Comparison of ENCODE assay signal across 19 cellular contexts in the genomic region with DNA sequence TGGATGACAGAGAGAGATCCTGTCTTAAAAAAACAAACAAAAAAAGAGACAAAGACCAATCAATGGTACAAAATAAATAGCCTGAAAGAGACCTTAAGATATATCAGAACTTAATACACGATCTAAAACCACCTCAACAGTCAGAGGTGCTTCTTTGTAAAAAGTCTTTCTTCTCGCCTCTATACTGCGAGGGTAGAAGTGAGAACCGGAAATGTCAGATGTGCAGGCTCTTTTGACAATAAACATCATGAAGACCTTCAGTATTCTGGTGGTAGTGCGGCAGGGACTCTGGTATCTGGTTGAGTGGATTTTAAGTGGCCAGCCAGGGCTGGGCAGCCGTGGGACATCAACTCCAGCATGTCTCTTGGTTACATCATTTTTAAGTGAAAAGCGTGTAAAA. TPM values are rescaled to one million over a fixed set of nuclear protein-coding genes. Genes with fewer than 3 reads are reported as not detected.
DNase-seq lines count a peak whose midpoint lies in the region; ATAC-seq, FAIRE-seq and TF ChIP-seq lines count a peak whose summit lies in the region.
"Had no signal": no experiment of that assay in that cellular context is flagged by ENCODE, and none has a peak within 500 bp of the region (broad histone marks: within the 10 kb centered on the region; RNA-seq: fewer than 3 reads in every experiment).

No MANE protein-coding gene starts in this region.

- TF ChIP-seq EP300 in HepG2 (IDR thresholded peaks at IDR 0.05; ENCODE audit: low read depth in 2 of 2, low read length in 2 of 2), result no peak
- TF ChIP-seq EP300 in HepG2 (CRISPR knock-in tag; IDR thresholded peaks at IDR 0.05; ENCODE audit: borderline replicate concordance), result no peak
- TF ChIP-seq EP300 in sigmoid colon (IDR thresholded peaks at IDR 0.05), result no peak

- H3K27ac ChIP-seq in OCI-LY3 (ENCODE audit: low read length) (peak overlapping the region; percentile 15), HepG2 (ENCODE audit: extremely low read length, insufficient read depth, low read length) (no peak overlapping the region), sigmoid colon (no peak overlapping the region)

- TF ChIP-seq CTCF in OCI-LY3 (IDR thresholded peaks at IDR 0.05; ENCODE audit: low read depth, low read length) (no peak), HepG2 (CRISPR knock-in tag; IDR thresholded peaks at IDR 0.05) (no peak), sigmoid colon (IDR thresholded peaks at IDR 0.05) (no peak)

- no peak overlapping the region; the same call in 1 of the 2 replicates for H3K4me3 ChIP-seq in OCI-LY3 (ENCODE audit: low read length)
- no peak overlapping the region for H3K4me3 ChIP-seq in HepG2 (replicated peaks in 1 of 3; ENCODE audit: insufficient read depth in 1 of 3, low read depth in 2 of 3, low read length in 3 of 3)
- no peak overlapping the region for H3K4me3 ChIP-seq in sigmoid colon

- peaks cover 2 to 9% of the 10 kb centered on the region in 2 donors for H3K36me3 Mint-ChIP-seq in activated T-cell treated with anti-CD3 and anti-CD28 coated beads, Interleukin-2, amount 50 U/mL, for 72 hours (ENCODE audit: insufficient read depth in 2 of 2)
- H3K36me3 Mint-ChIP-seq in effector memory CD8-positive, alpha-beta T cell (ENCODE audit: insufficient read depth), result peaks cover 31% of the 10 kb centered on the region
- H3K36me3 Mint-ChIP-seq in stimulated activated effector memory CD8-positive, alpha-beta T cell treated with anti-CD3 and anti-CD28 coated beads, Interleukin-12 subunit alpha, Interleukin-12 subunit beta, amount 100 ng/mL, for 72 hours, result peaks cover 67% of the 10 kb centered on the region

- no peak for FAIRE-seq in HepG2 (lab: Jason Lieb, UNC)
- FAIRE-seq: A204.1 had no signal

- in situ Hi-C loops in HepG2 (cut with HindIII; ENCODE audit: extremely low pct_ligation_motif_present, low pct_unique_long_range_greater_than_20kb), result no loop called here

- WGBS in HepG2 (ENCODE audit: low lambda C conversion rate), result 95% methylated on average over 7 of the region's 7 CpGs
- WGBS in sigmoid colon, 2 donors, result 94 to 95% methylated on average over 7 of the region's 7 CpGs

- no peak overlapping the region for H2AFZ ChIP-seq in OCI-LY3 (ENCODE audit: low read depth, low read length)
- no peak overlapping the region for H2AFZ ChIP-seq in HepG2 (ENCODE audit: low read length)

- peaks cover 64% of the 10 kb centered on the region for H3K4me1 ChIP-seq in OCI-LY3 (ENCODE audit: low read length)
- no peaks in the 10 kb centered on the region for H3K4me1 ChIP-seq in HepG2 (ENCODE audit: insufficient read depth, low read length)
- peaks cover 0 to 4% (median under 1%) of the 10 kb centered on the region in 4 donors for H3K4me1 ChIP-seq in sigmoid colon

- no peak for TF ChIP-seq RAD21 in HepG2 (CRISPR knock-in tag; IDR thresholded peaks at IDR 0.05)

- peak overlapping the region; percentile 13; the same call in 1 of the 2 replicates for H3K9ac ChIP-seq in OCI-LY3 (ENCODE audit: low read length)
- no peak overlapping the region for H3K9ac ChIP-seq in HepG2 (ENCODE audit: insufficient read depth, low read depth, low read length)

- no peaks in the 10 kb centered on the region for H3K27me3 Mint-ChIP-seq in activated T-cell treated with anti-CD3 and anti-CD28 coated beads, Interleukin-2, amount 50 U/mL, for 72 hours (ENCODE audit: low read depth)
- H3K27me3 Mint-ChIP-seq in effector memory CD8-positive, alpha-beta T cell, result no peaks in the 10 kb centered on the region

- H3K4me2 ChIP-seq in OCI-LY3 (ENCODE audit: low read length) (peak overlapping the region; percentile 69), HepG2 (ENCODE audit: low read depth, low read length) (no peak overlapping the region)

- no peaks in the 10 kb centered on the region for H3K9me3 Mint-ChIP-seq in activated T-cell treated with anti-CD3 and anti-CD28 coated beads, Interleukin-2, amount 50 U/mL, for 72 hours
- no peaks in the 10 kb centered on the region for H3K9me3 Mint-ChIP-seq in effector memory CD8-positive, alpha-beta T cell
- no peaks in the 10 kb centered on the region for H3K9me3 Mint-ChIP-seq in stimulated activated effector memory CD8-positive, alpha-beta T cell treated with anti-CD3 and anti-CD28 coated beads, Interleukin-12 subunit alpha, Interleukin-12 subunit beta, amount 100 ng/mL, for 72 hours

- CTCF ChIA-PET in HepG2 (lab: Yijun Ruan, JAX; ENCODE audit: low intra/inter-chr PET ratio, low total read pairs), result no interaction called here

- no peaks in the 10 kb centered on the region for H3K4me1 Mint-ChIP-seq in activated T-cell treated with anti-CD3 and anti-CD28 coated beads, Interleukin-2, amount 50 U/mL, for 72 hours (ENCODE audit: low read depth)
- H3K4me1 Mint-ChIP-seq in effector memory CD8-positive, alpha-beta T cell (ENCODE audit: low read depth in 2 of 2), result peaks cover 2 to 9% of the 10 kb centered on the region in 2 donors
- peaks cover 7% of the 10 kb centered on the region for H3K4me1 Mint-ChIP-seq in stimulated activated effector memory CD8-positive, alpha-beta T cell treated with anti-CD3 and anti-CD28 coated beads, Interleukin-12 subunit alpha, Interleukin-12 subunit beta, amount 100 ng/mL, for 72 hours

- no peaks in the 10 kb centered on the region for H4K20me1 ChIP-seq in OCI-LY3 (ENCODE audit: insufficient read depth, low read length)
- H4K20me1 ChIP-seq in HepG2 (ENCODE audit: insufficient read depth, low read length), result no peaks in the 10 kb centered on the region

- H3K9me3 ChIP-seq in OCI-LY3 (ENCODE audit: insufficient read depth, low read length), result no peaks in the 10 kb centered on the region
- H3K9me3 ChIP-seq in HepG2 (ENCODE audit: low read length), result no peaks in the 10 kb centered on the region
- H3K9me3 ChIP-seq in sigmoid colon, result no peaks in the 10 kb centered on the region
- H3K9me3 ChIP-seq: Caco-2 had no signal

- H3K36me3 ChIP-seq in OCI-LY3 (replicated peaks; ENCODE audit: low read depth, low read length) (peaks cover 43% of the 10 kb centered on the region), HepG2 (replicated peaks in 1 of 2; ENCODE audit: control insufficient read depth in 1 of 2, insufficient read depth in 2 of 2, low read length in 2 of 2) (peaks cover 6 to 12% of the 10 kb centered on the region in 2 experiments; a peak in 3 of 5 replicates), sigmoid colon (peaks cover 8 to 40% (median 26%) of the 10 kb centered on the region in 4 donors)

- H3K79me2 ChIP-seq in OCI-LY3 (ENCODE audit: low read length) (peaks cover 36% of the 10 kb centered on the region), HepG2 (ENCODE audit: insufficient read depth, low read length) (no peaks in the 10 kb centered on the region)

- TF ChIP-seq POLR2A in HepG2 (IDR thresholded peaks at IDR 0.05; ENCODE audit: insufficient read depth in 1 of 2, low read depth in 2 of 2, low read length in 2 of 2), result no peak
- TF ChIP-seq POLR2A in sigmoid colon (IDR thresholded peaks at IDR 0.05), result no peak

- intact Hi-C loops in HepG2 (cut with micrococcal nuclease; ENCODE audit: unreplicated experiment) (no loop called here), sigmoid colon (cut with DNase I) (no loop called here)

- H3K4me3 Mint-ChIP-seq in activated T-cell treated with anti-CD3 and anti-CD28 coated beads, Interleukin-2, amount 50 U/mL, for 72 hours, result peak overlapping the region in 1 of 2 donors; percentile 25
- peak overlapping the region; percentile 78 to 85 for H3K4me3 Mint-ChIP-seq in effector memory CD8-positive, alpha-beta T cell
- H3K4me3 Mint-ChIP-seq in stimulated activated effector memory CD8-positive, alpha-beta T cell treated with anti-CD3 and anti-CD28 coated beads, Interleukin-12 subunit alpha, Interleukin-12 subunit beta, amount 100 ng/mL, for 72 hours, result peak overlapping the region; percentile 59

- DNase-seq in activated T-cell treated with anti-CD3 and anti-CD28 coated beads, Interleukin-2, amount 50 U/mL, for 72 hours, result no peak
- DNase-seq in activated T-cell treated with anti-CD3 and anti-CD28 coated beads for 4 hours (no peak), HepG2 (ENCODE audit: low spot score) (no peak), sigmoid colon (no peak), NCI-H748 (lab: John Stamatoyannopoulos, UW; ENCODE audit: unreplicated experiment) (no peak)
- DNase-seq in effector memory CD8-positive, alpha-beta T cell, result peak in 2 of 3 experiments; percentile 7 to 18
- DNase-seq in stimulated activated effector memory CD8-positive, alpha-beta T cell treated with anti-CD3 and anti-CD28 coated beads, Interleukin-12 subunit alpha, Interleukin-12 subunit beta, amount 100 ng/mL, for 72 hours (ENCODE audit: low spot score in 2 of 2), result no peak
- DNase-seq: C1 segment of cervical spinal cord, Caco-2, DMS153, EL, H7, Kasumi-1, NCI-H1105, NCI-H1694, NCI-H446, NCI-H69 had no signal

- no peak for ATAC-seq in activated T-cell treated with anti-CD3 and anti-CD28 coated beads, Interleukin-2, amount 50 U/mL, for 72 hours (replicated peaks in 1 of 2)
- ATAC-seq in effector memory CD8-positive, alpha-beta T cell (replicated peaks), result peak; percentile 81
- ATAC-seq in stimulated activated effector memory CD8-positive, alpha-beta T cell treated with anti-CD3 and anti-CD28 coated beads, Interleukin-12 subunit alpha, Interleukin-12 subunit beta, amount 100 ng/mL, for 72 hours, result no peak
- no peak for ATAC-seq in HepG2

- peak overlapping the region; percentile 33 for H3K27ac Mint-ChIP-seq in activated T-cell treated with anti-CD3 and anti-CD28 coated beads, Interleukin-2, amount 50 U/mL, for 72 hours
- H3K27ac Mint-ChIP-seq in effector memory CD8-positive, alpha-beta T cell, result peak overlapping the region; percentile 93 to 99
- peak overlapping the region; percentile 64 for H3K27ac Mint-ChIP-seq in stimulated activated effector memory CD8-positive, alpha-beta T cell treated with anti-CD3 and anti-CD28 coated beads, Interleukin-12 subunit alpha, Interleukin-12 subunit beta, amount 100 ng/mL, for 72 hours

- H3K27me3 ChIP-seq in OCI-LY3 (ENCODE audit: low read depth, low read length) (no peaks in the 10 kb centered on the region), HepG2 (ENCODE audit: control insufficient read depth in 1 of 2, insufficient read depth in 2 of 2, low read length in 2 of 2) (no peaks in the 10 kb centered on the region), sigmoid colon (no peaks in the 10 kb centered on the region)

- POLR2A ChIA-PET in HepG2 (lab: Yijun Ruan, JAX), result no interaction called here

- BruUV-seq in HepG2 (replicated peaks; lab: Mats Ljungman, UMichigan), result no TSS peak

RNA-seq across cellular contexts. Expression of gene RUBCN, which starts 30.0 kb away (rescaled TPM):
- total RNA-seq in activated T-cell treated with anti-CD3 and anti-CD28 coated beads, Interleukin-2, amount 50 U/mL, for 72 hours, result 10 to 100 TPM; 33.1 to 33.9 TPM
- total RNA-seq in HepG2 (2016; rRNA removed; fragmentation: Illumina TruSeq; extraction: Trizol) (4.8 and 5.2 TPM in 2 replicates), sigmoid colon (10 to 100 TPM; 35.2 to 41.8 (median 36.6) TPM)
- total RNA-seq in HepG2 (2016; cell fraction: cytosol; rRNA removed; fragmentation: Illumina TruSeq; extraction: Trizol; ENCODE audit: low read depth), result 1.7 and 2.2 TPM in 2 replicates
- total RNA-seq in HepG2 (2016; cell fraction: insoluble cytoplasmic fraction; rRNA removed; fragmentation: Illumina TruSeq; extraction: Trizol), result 4.4 and 6.1 TPM in 2 replicates
- total RNA-seq in HepG2 (2016; cell fraction: membrane; rRNA removed; fragmentation: Illumina TruSeq; extraction: Trizol), result 3.9 and 4.0 TPM in 2 replicates
- 5.3 and 5.7 TPM in 2 replicates for total RNA-seq in HepG2 (2016; cell fraction: nucleus; rRNA removed; fragmentation: Illumina TruSeq; extraction: Trizol)
- polyA plus RNA-seq in HepG2 (2011; rRNA removed) (6.5 and 8.1 TPM in 2 replicates), sigmoid colon (10 to 100 TPM in 1 of 3 donors, 1 to 10 TPM in 2; 2.4 to 20.4 (median 5.5) TPM)
- polyA plus RNA-seq in HepG2 (2011; cell fraction: cytosol; rRNA removed), result 2.9 and 3.5 TPM in 2 replicates
- polyA plus RNA-seq in HepG2 (2011; cell fraction: nucleus; rRNA removed), result 16.7 and 22.2 TPM in 2 replicates
- polyA plus RNA-seq in HepG2 (2012), result 3.4 and 4.4 TPM in 2 replicates
- polyA plus RNA-seq in HepG2 (2016; cell fraction: cytosol; fragmentation: Illumina TruSeq; extraction: Trizol; ENCODE audit: low read depth), result 0.63 and 0.68 TPM in 2 replicates
- polyA plus RNA-seq in HepG2 (2016; cell fraction: insoluble cytoplasmic fraction; fragmentation: Illumina TruSeq; extraction: Trizol; ENCODE audit: low read depth), result 3.2 and 4.5 TPM in 2 replicates
- polyA plus RNA-seq in HepG2 (2016; cell fraction: membrane; fragmentation: Illumina TruSeq; extraction: Trizol; ENCODE audit: low read depth), result 1.2 and 1.3 TPM in 2 replicates
- 13.0 and 13.9 TPM in 2 replicates for polyA plus RNA-seq in HepG2 (2016; cell fraction: nucleus; fragmentation: Illumina TruSeq; extraction: Trizol; ENCODE audit: insufficient read depth, low read depth)
- polyA minus RNA-seq in HepG2 (2011; rRNA and poly(A)+ RNA removed; ENCODE audit: low replicate concordance), result 10.1 and 33.6 TPM in 2 replicates
- polyA minus RNA-seq in HepG2 (2011; cell fraction: cytosol; rRNA and poly(A)+ RNA removed), result 4.4 and 5.1 TPM in 2 replicates
- polyA minus RNA-seq in HepG2 (2011; cell fraction: nucleus; rRNA and poly(A)+ RNA removed), result 10.8 and 14.2 TPM in 2 replicates

RNA-seq across cellular contexts. Expression of gene FYTTD1, which starts 43.0 kb away (rescaled TPM):
- 10 to 100 TPM; 31.6 to 37.5 TPM for total RNA-seq in activated T-cell treated with anti-CD3 and anti-CD28 coated beads, Interleukin-2, amount 50 U/mL, for 72 hours
- total RNA-seq in HepG2 (2016; rRNA removed; fragmentation: Illumina TruSeq; extraction: Trizol), result 28.8 and 51.6 TPM in 2 replicates
- 5.3 and 5.6 TPM in 2 replicates for total RNA-seq in HepG2 (2016; cell fraction: cytosol; rRNA removed; fragmentation: Illumina TruSeq; extraction: Trizol; ENCODE audit: low read depth)
- total RNA-seq in HepG2 (2016; cell fraction: insoluble cytoplasmic fraction; rRNA removed; fragmentation: Illumina TruSeq; extraction: Trizol), result 28.6 and 50.2 TPM in 2 replicates
- 12.7 and 14.5 TPM in 2 replicates for total RNA-seq in HepG2 (2016; cell fraction: membrane; rRNA removed; fragmentation: Illumina TruSeq; extraction: Trizol)
- total RNA-seq in HepG2 (2016; cell fraction: nucleus; rRNA removed; fragmentation: Illumina TruSeq; extraction: Trizol), result 12.1 and 14.7 TPM in 2 replicates
- 6.5 and 6.9 TPM in 2 replicates for polyA plus RNA-seq in HepG2 (2011; rRNA removed)
- polyA plus RNA-seq in HepG2 (2011; cell fraction: cytosol; rRNA removed), result 4.9 and 5.6 TPM in 2 replicates
- 2.6 and 3.5 TPM in 2 replicates for polyA plus RNA-seq in HepG2 (2011; cell fraction: nucleus; rRNA removed)
- polyA plus RNA-seq in HepG2 (2012), result 16.6 and 18.2 TPM in 2 replicates
- 1.4 and 1.7 TPM in 2 replicates for polyA plus RNA-seq in HepG2 (2016; cell fraction: cytosol; fragmentation: Illumina TruSeq; extraction: Trizol; ENCODE audit: low read depth)
- polyA plus RNA-seq in HepG2 (2016; cell fraction: insoluble cytoplasmic fraction; fragmentation: Illumina TruSeq; extraction: Trizol; ENCODE audit: low read depth), result 35.8 and 41.7 TPM in 2 replicates
- polyA plus RNA-seq in HepG2 (2016; cell fraction: membrane; fragmentation: Illumina TruSeq; extraction: Trizol; ENCODE audit: low read depth), result 5.3 TPM in 2 replicates
- polyA plus RNA-seq in HepG2 (2016; cell fraction: nucleus; fragmentation: Illumina TruSeq; extraction: Trizol; ENCODE audit: insufficient read depth, low read depth), result 17.6 and 20.9 TPM in 2 replicates
- polyA minus RNA-seq in HepG2 (2011; rRNA and poly(A)+ RNA removed; ENCODE audit: low replicate concordance), result 3.0 and 13.4 TPM in 2 replicates
- polyA minus RNA-seq in HepG2 (2011; cell fraction: cytosol; rRNA and poly(A)+ RNA removed), result 9.7 and 10.3 TPM in 2 replicates
- 6.4 and 9.3 TPM in 2 replicates for polyA minus RNA-seq in HepG2 (2011; cell fraction: nucleus; rRNA and poly(A)+ RNA removed)
- total RNA-seq in sigmoid colon, result 10 to 100 TPM; 46.4 to 63.9 (median 51.8) TPM
- polyA plus RNA-seq in sigmoid colon, result 10 to 100 TPM; 11.4 to 15.7 (median 13.2) TPM

Comparison
In these comparisons a context has a peak if more than half of its experiments do, and no peak if none do; other contexts are left out.
1. DNase-seq: peak in effector memory CD8-positive, alpha-beta T cell (2 of 3); none in activated T-cell treated with anti-CD3 and anti-CD28 coated beads, Interleukin-2, amount 50 U/mL, for 72 hours (0 of 2), activated T-cell treated with anti-CD3 and anti-CD28 coated beads for 4 hours (single experiment), stimulated activated effector memory CD8-positive, alpha-beta T cell treated with anti-CD3 and anti-CD28 coated beads, Interleukin-12 subunit alpha, Interleukin-12 subunit beta, amount 100 ng/mL, for 72 hours (0 of 2), HepG2 (single experiment), sigmoid colon (single experiment) and NCI-H748 (single experiment).
2. H3K27ac Mint-ChIP-seq: peak in every context shown above with its lines; median percentile 96 in effector memory CD8-positive, alpha-beta T cell; 64 in stimulated activated effector memory CD8-positive, alpha-beta T cell treated with anti-CD3 and anti-CD28 coated beads, Interleukin-12 subunit alpha, Interleukin-12 subunit beta, amount 100 ng/mL, for 72 hours; 33 in activated T-cell treated with anti-CD3 and anti-CD28 coated beads, Interleukin-2, amount 50 U/mL, for 72 hours.